Comparison of ENCODE assay signal across 8 cellular contexts in genomic region chr15:68229386-68230156, GRCh38. TPM values are rescaled to one million over a fixed set of nuclear protein-coding genes. Genes with fewer than 3 reads are reported as not detected.
DNase-seq lines count a peak whose midpoint lies in the region; ATAC-seq and TF ChIP-seq lines count a peak whose summit lies in the region.

TSS of gene CLN6 (minus strand) at chr15:68229728. CDS start at chr15:68229584, 144 bp downstream.

- peaks cover 7% of the 10 kb centered on the region for H3K4me1 ChIP-seq in ES-I3 (ENCODE audit: insufficient read depth, low read length)
- peaks cover 13% of the 10 kb centered on the region; the same call in 1 of the 2 replicates for H3K4me1 ChIP-seq in SJCRH30
- H3K4me1 ChIP-seq in foreskin keratinocyte: peaks cover 3% of the 10 kb centered on the region
- H3K4me1 ChIP-seq in neuron (ENCODE audit: insufficient read depth, low read length): peaks cover 16% of the 10 kb centered on the region

- peak within 1 kb of the TSS; percentile 90 for H3K27ac ChIP-seq in SJCRH30
- peak within 1 kb of the TSS; percentile 90 for H3K27ac ChIP-seq in foreskin keratinocyte

- H3K27me3 ChIP-seq in SJCRH30 (no peaks in the 10 kb centered on the region), foreskin keratinocyte (no peaks in the 10 kb centered on the region), neuron (ENCODE audit: insufficient read depth, low read length) (no peaks in the 10 kb centered on the region)

- H3K9me3 ChIP-seq in ES-I3 (ENCODE audit: control insufficient read depth, insufficient read depth, low read length) (no peaks in the 10 kb centered on the region), SJCRH30 (replicated peaks) (no peaks in the 10 kb centered on the region), neuron (ENCODE audit: low read length) (no peaks in the 10 kb centered on the region)

- DNase-seq in GOT3 (lab: John Stamatoyannopoulos, UW) (peak; percentile 53), LNCaP clone FGC (ENCODE audit: low read depth) (peak; percentile 30), SJCRH30 (peak; percentile 83 to 89), foreskin keratinocyte (peak; percentile 50 to 76), stromal cell of bone marrow (ENCODE audit: low read depth) (peak; percentile 61)
- peak; percentile 72 for DNase-seq in activated gamma-delta T cell treated with anti-CD3 and anti-CD28 coated beads, Interleukin-2, amount 50 U/mL, for 16 hours (ENCODE audit: low read depth)

- TF ChIP-seq CTCF in LNCaP clone FGC (IDR thresholded peaks at IDR 0.05; ENCODE audit: control insufficient read depth, extremely low read depth, insufficient read depth) (no peak), foreskin keratinocyte (conservative IDR thresholded peaks at IDR 0.05) (no peak)

- H3K4me3 ChIP-seq in LNCaP clone FGC (ENCODE audit: low read depth, low read length) (peak within 1 kb of the TSS; percentile 89), SJCRH30 (peak within 1 kb of the TSS; percentile 99), neuron (ENCODE audit: low read length) (peak within 1 kb of the TSS; percentile 86)

- H2AFZ ChIP-seq in neuron (ENCODE audit: low read depth, low read length): peak within 1 kb of the TSS; percentile 87

- no peaks in the 10 kb centered on the region for H3K36me3 ChIP-seq in ES-I3 (ENCODE audit: insufficient read depth, low read length)
- H3K36me3 ChIP-seq in SJCRH30: no peaks in the 10 kb centered on the region; the same call in 1 of the 2 replicates
- no peaks in the 10 kb centered on the region for H3K36me3 ChIP-seq in neuron (ENCODE audit: insufficient read depth, low read length)

- ATAC-seq in foreskin keratinocyte: peak; percentile 89

- H3K9ac ChIP-seq in ES-I3 (ENCODE audit: low read depth, low read length): peak within 1 kb of the TSS; percentile 88

RNA-seq across cellular contexts. Expression of gene CLN6, which starts in this region (rescaled TPM):
- total RNA-seq in SJCRH30 (2014; rRNA removed; shearing (Covaris generic)): 62.2 and 82.7 TPM in 2 replicates
- 27.5 and 29.8 TPM in 2 replicates for total RNA-seq in foreskin keratinocyte
- polyA plus RNA-seq in foreskin keratinocyte: 35.9 and 36.5 TPM in 2 replicates

Comparison
In these comparisons a context has a peak if more than half of its experiments do, and no peak if none do; other contexts are left out.
1. Peak in every context shown above with its lines: DNase-seq, ATAC-seq, H3K4me3 ChIP-seq and H3K27ac ChIP-seq.
2. DNase-seq: peak in every context shown above with its lines; median percentile 86 in SJCRH30; 72 in activated gamma-delta T cell treated with anti-CD3 and anti-CD28 coated beads, Interleukin-2, amount 50 U/mL, for 16 hours; 63 in foreskin keratinocyte; 61 in stromal cell of bone marrow; 53 in GOT3; 30 in LNCaP clone FGC.